In genomic region chr11:57497303-57498247, GRCh38 we compare ENCODE assay signal across 1 cellular context.
A peak's percentile ranks its signal among the peaks of the same experiment; 100 is the strongest.
TF ChIP-seq lines count a peak whose summit lies in the region.

No MANE protein-coding gene starts in this region.

TF ChIP-seq in HepG2, 621 proteins besides CTCF, POLR2A, EP300 and RAD21 (continued from another document and continues in another):
- TF ChIP-seq AFF4 (CRISPR knock-in tag; IDR thresholded peaks at IDR 0.05) (0 out of 2 replicates have a peak, but pooled peaks have one; percentile 50), ZNF407 (CRISPR knock-in tag; IDR thresholded peaks at IDR 0.05; ENCODE audit: not compliant biosample characterization) (peak; percentile 15), HBP1 (CRISPR knock-in tag; IDR thresholded peaks at IDR 0.05; ENCODE audit: low read depth) (0 out of 2 replicates have a peak, but pooled peaks have one; percentile 13), HNRNPH1 (optimal IDR thresholded peaks at IDR 0.05; ENCODE audit: low read depth, low read length) (no peak), MAZ (IDR thresholded peaks at IDR 0.05; ENCODE audit: borderline replicate concordance, low read depth, low read length) (peak; percentile 38; the same call in 1 of the 2 replicates), MAZ (CRISPR knock-in tag; IDR thresholded peaks at IDR 0.05; ENCODE audit: low read depth) (peak; percentile 54; the same call in 1 of the 2 replicates), RORA (CRISPR knock-in tag; IDR thresholded peaks at IDR 0.05) (peak; percentile 88), DMAP1 (CRISPR knock-in tag; IDR thresholded peaks at IDR 0.05) (peak; percentile 64; the same call in 1 of the 2 replicates), RFXAP (CRISPR knock-in tag; IDR thresholded peaks at IDR 0.05; ENCODE audit: borderline replicate concordance) (0 out of 2 replicates have a peak, but pooled peaks have one; percentile 31), FOXA3 (CRISPR knock-in tag; IDR thresholded peaks at IDR 0.05) (peak; percentile 72), DPF2 (CRISPR knock-in tag; IDR thresholded peaks at IDR 0.05; ENCODE audit: borderline replicate concordance, low read depth) (peak; percentile 80), ZHX2 (IDR thresholded peaks at IDR 0.05; ENCODE audit: low read depth) (no peak), ZHX2 (CRISPR knock-in tag; IDR thresholded peaks at IDR 0.05; ENCODE audit: borderline replicate concordance) (0 out of 2 replicates have a peak, but pooled peaks have one; percentile 53), SMAD3 (CRISPR knock-in tag; IDR thresholded peaks at IDR 0.05) (peak; percentile 78), TARDBP (CRISPR knock-in tag; IDR thresholded peaks at IDR 0.05) (peak; percentile 73), ZNF841 (CRISPR knock-in tag; IDR thresholded peaks at IDR 0.05; ENCODE audit: borderline replicate concordance) (0 out of 2 replicates have a peak, but pooled peaks have one; percentile 22), RERE (CRISPR knock-in tag; IDR thresholded peaks at IDR 0.05; ENCODE audit: low read depth) (0 out of 2 replicates have a peak, but pooled peaks have one; percentile 42), ZFP91 (CRISPR knock-in tag; IDR thresholded peaks at IDR 0.05; ENCODE audit: borderline replicate concordance) (peak; percentile 60; the same call in 1 of the 2 replicates), PHF5A (CRISPR knock-in tag; IDR thresholded peaks at IDR 0.05; ENCODE audit: low read depth, unreplicated experiment) (peak; percentile 29)
